In genomic region chr12:82358200-82359114, GRCh38 we compare ENCODE assay signal across 8 cellular contexts. TPM values are rescaled to one million over a fixed set of nuclear protein-coding genes. Genes with fewer than 3 reads are reported as not detected.
A peak's percentile ranks its signal among the peaks of the same experiment; 100 is the strongest.
DNase-seq lines count a peak whose midpoint lies in the region; ATAC-seq and TF ChIP-seq lines count a peak whose summit lies in the region.

CCDC59 (minus strand) TSS chr12:82358387; CDS start chr12:82358376, 11 bp downstream.
METTL25 (plus strand) TSS chr12:82358529; CDS start chr12:82358566, 37 bp downstream.

- peak within 1 kb of the TSS; percentile 81 for H3K4me2 ChIP-seq in PC-9

- POLR2A ChIA-PET in PC-9 (lab: Charles Lee; ENCODE audit: unreplicated experiment) = interaction anchor here (0.5 to 0.6 kb wide), 5 partner anchors 252 to 1294 kb away, joined by 3 to 4 read pairs (median 4); no protein-coding TSS in a partner anchor

- DNase-seq in DMS79 treated with DMSO at 0.1 percent for 48 hours (lab: John Stamatoyannopoulos, UW) (peak; percentile 95), KBM-7 (peak; percentile 97), PC-9 (peak; percentile 91 to 93), esophagus muscularis mucosa (ENCODE audit: extremely low spot score) (peak; percentile 99)
- peak; percentile 97 to 99 for DNase-seq in activated T-cell treated with anti-CD3 and anti-CD28 coated beads, Interleukin-2, amount 50 U/mL, for 48 hours
- peak; percentile 93 to 95 for DNase-seq in stimulated activated CD8-positive, alpha-beta memory T cell treated with anti-CD3 and anti-CD28 coated beads, Interleukin-7, amount 100 ng/mL, for 4 hours (ENCODE audit: low read depth in 2 of 2)

- peaks cover 4% of the 10 kb centered on the region; the same call in 1 of the 2 replicates for H3K9me3 ChIP-seq in PC-9 (ENCODE audit: insufficient read depth, low read depth)
- H3K9me3 ChIP-seq in esophagus muscularis mucosa = no peaks in the 10 kb centered on the region
- H3K9me3 ChIP-seq in muscle layer of duodenum (ENCODE audit: control insufficient read depth in 1 of 2, low read length in 2 of 2) = no peaks in the 10 kb centered on the region

- intact Hi-C loops in PC-9 (cut with micrococcal nuclease; ENCODE audit: unreplicated experiment) = loop anchor here (1.0 to 10.0 kb wide), 3 partner anchors 270 to 714 kb away; partner anchors contain the start of gene TMTC2
- intact Hi-C loops in esophagus muscularis mucosa (cut with DNase I) = no loop called here

- in situ Hi-C loops in KBM-7 (cut with MboI; ENCODE audit: low pct_unique_long_range_greater_than_20kb, low sequenced_read_pairs) = no loop called here

- peaks cover 18% of the 10 kb centered on the region for H3K36me3 ChIP-seq in PC-9 (ENCODE audit: low read depth)
- H3K36me3 ChIP-seq in esophagus muscularis mucosa = peaks cover 6 to 37% (median 22%) of the 10 kb centered on the region in 4 donors
- peaks cover 18 to 30% of the 10 kb centered on the region in 2 donors for H3K36me3 ChIP-seq in muscle layer of duodenum (ENCODE audit: control insufficient read depth in 1 of 2, insufficient read depth in 2 of 2, low read length in 2 of 2)

- no peaks in the 10 kb centered on the region for H3K27me3 ChIP-seq in PC-9 (ENCODE audit: insufficient read depth, low read depth)
- no peaks in the 10 kb centered on the region for H3K27me3 ChIP-seq in esophagus muscularis mucosa
- no peaks in the 10 kb centered on the region for H3K27me3 ChIP-seq in muscle layer of duodenum (ENCODE audit: low read depth, low read length)

- no TSS peak for BruUV-seq in PC-9 (replicated peaks; lab: Mats Ljungman, UMichigan)

- H3F3A ChIP-seq in PC-9 (ENCODE audit: insufficient read depth, low read depth) = peaks cover under 1% of the 10 kb centered on the region; the same call in 1 of the 2 replicates

- H3K27ac ChIP-seq in PC-9 (peak within 1 kb of the TSS; percentile 86), esophagus muscularis mucosa (replicated peaks in 1 of 4) (peak within 1 kb of the TSS; percentile 91 to 96 (median 95)), muscle layer of duodenum (ENCODE audit: low read length) (peak within 1 kb of the TSS; percentile 99)

- peaks cover 4% of the 10 kb centered on the region; the same call in 1 of the 2 replicates for H4K20me1 ChIP-seq in PC-9 (ENCODE audit: insufficient read depth)

- CTCF ChIA-PET in PC-9 (lab: Charles Lee) = interaction anchor here (0.6 to 1.0 kb wide), 8 partner anchors 73 to 494 kb away, joined by 3 to 15 read pairs (median 5); no protein-coding TSS in a partner anchor

- no peaks in the 10 kb centered on the region for H3K9me2 ChIP-seq in PC-9 (ENCODE audit: insufficient read depth)

- no peak for TF ChIP-seq EP300 in esophagus muscularis mucosa (IDR thresholded peaks at IDR 0.05)

- H2AFZ ChIP-seq in PC-9 = peak within 1 kb of the TSS; percentile 93

- TF ChIP-seq POLR2A in esophagus muscularis mucosa (IDR thresholded peaks at IDR 0.05; ENCODE audit: low read depth) = no peak

- under 1% methylated on average over 36 of the region's 61 CpGs for WGBS in esophagus muscularis mucosa

- peak; percentile 97 for TF ChIP-seq CTCF in PC-9 (conservative IDR thresholded peaks at IDR 0.05)
- TF ChIP-seq CTCF in esophagus muscularis mucosa (IDR thresholded peaks at IDR 0.05) = peak; percentile 80 to 99 (median 88)

- ATAC-seq in GM21717 (IDR thresholded peaks at IDR 0.05; ENCODE audit: unreplicated experiment) = peak; percentile 95

- peaks cover 26% of the 10 kb centered on the region for H3K79me2 ChIP-seq in PC-9 (ENCODE audit: low read depth)

- peaks cover 10% of the 10 kb centered on the region; the same call in 1 of the 2 replicates for H3K4me1 ChIP-seq in PC-9 (replicated peaks; ENCODE audit: insufficient read depth)
- H3K4me1 ChIP-seq in esophagus muscularis mucosa = peaks cover 36 to 52% (median 45%) of the 10 kb centered on the region in 4 donors
- H3K4me1 ChIP-seq in muscle layer of duodenum (ENCODE audit: control insufficient read depth in 1 of 2, insufficient read depth in 2 of 2, low read length in 2 of 2) = peaks cover 8 to 53% of the 10 kb centered on the region in 2 donors

- peak within 1 kb of the TSS; percentile 89 for H3K4me3 ChIP-seq in PC-9
- H3K4me3 ChIP-seq in esophagus muscularis mucosa = peak within 1 kb of the TSS; percentile 86 to 98 (median 93)
- peak within 1 kb of the TSS; percentile 97 to 100 for H3K4me3 ChIP-seq in muscle layer of duodenum (ENCODE audit: low read depth in 1 of 2, low read length in 2 of 2)

RNA-seq across cellular contexts. Expression of gene CCDC59, which starts in this region (rescaled TPM):
- 28.9 and 49.9 TPM in 2 replicates for total RNA-seq in PC-9 (2021)
- 10 to 100 TPM; 29.5 to 72.4 (median 46.9) TPM for total RNA-seq in esophagus muscularis mucosa

RNA-seq across cellular contexts. Expression of gene METTL25, which starts in this region (rescaled TPM):
- total RNA-seq in PC-9 (2021) = 2.2 and 2.8 TPM in 2 replicates
- 10 to 100 TPM; 15.2 to 29.9 (median 22.0) TPM for total RNA-seq in esophagus muscularis mucosa

Comparison
In these comparisons a context has a peak if more than half of its experiments do, and no peak if none do; other contexts are left out.
1. Peak in every context shown above with its lines: DNase-seq, ATAC-seq, H3K4me3 ChIP-seq and H3K27ac ChIP-seq.